34 cellular contexts compared by ENCODE assay signal in the genomic region with DNA sequence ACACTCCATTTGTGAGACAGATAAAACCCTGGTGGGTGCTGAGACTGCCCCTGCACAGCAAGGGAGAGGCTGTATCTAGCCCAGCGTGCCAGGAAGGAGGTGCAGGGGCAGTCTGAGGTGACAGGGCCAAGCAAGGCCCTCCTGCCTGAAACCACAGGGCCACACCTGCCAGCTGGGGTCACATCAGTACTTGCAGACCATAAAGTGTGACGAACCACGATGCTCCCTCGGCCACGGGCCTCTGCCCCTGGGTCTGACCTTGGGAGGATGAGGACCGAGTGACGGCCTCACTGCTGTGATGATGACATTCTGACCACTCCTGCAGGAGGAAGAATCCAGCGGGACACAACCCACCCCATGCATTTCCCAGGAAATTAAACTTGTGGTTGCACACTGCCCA.
"Had no signal": no experiment of that assay in that cellular context is flagged by ENCODE, and none has a peak within 500 bp of the region (broad histone marks: within the 10 kb centered on the region; RNA-seq: fewer than 3 reads in every experiment).

No MANE protein-coding gene starts in this region.

- H3K36me3 Mint-ChIP-seq: stimulated activated effector memory CD8-positive, alpha-beta T cell treated with anti-CD3 and anti-CD28 coated beads, Interleukin-12 subunit alpha, Interleukin-12 subunit beta, amount 100 ng/mL, for 72 hours had no signal

- H2AFZ ChIP-seq: hepatocyte had no signal

- DNase-seq: activated CD4-positive, alpha-beta memory T cell treated with anti-CD3 and anti-CD28 coated beads, Interleukin-2, amount 10 ng/mL, durations not matched to agents 7 days and 5 days; activated CD4-positive, alpha-beta T cell treated with anti-CD3 and anti-CD28 coated beads for 1 hour; activated CD4-positive, alpha-beta T cell treated with anti-CD3 and anti-CD28 coated beads, Interleukin-2, amount 10 ng/mL, durations not matched to agents 7 days and 5 days; activated CD8-positive, alpha-beta memory T cell treated with anti-CD3 and anti-CD28 coated beads, Interleukin-2, amount 50 U/mL, for 48 hours; activated gamma-delta T cell; activated naive CD4-positive, alpha-beta T cell treated with anti-CD3 and anti-CD28 coated beads, Interleukin-2, amount 10 ng/mL, durations not matched to agents 7 days and 5 days; activated naive CD8-positive, alpha-beta T cell treated with anti-CD3 and anti-CD28 coated beads, Interleukin-2, amount 10 ng/mL, durations not matched to agents 7 days and 5 days; activated T-cell treated with anti-CD3 and anti-CD28 coated beads, Interleukin-2, amount 50 U/mL, for 24 hours; central memory CD4-positive, alpha-beta T cell; effector CD4-positive, alpha-beta T cell; esophagus squamous epithelium; foreskin melanocyte; left cardiac atrium; midbrain; naive thymus-derived CD4-positive, alpha-beta T cell; nucleus accumbens; retina; sigmoid colon; small intestine; stimulated activated CD4-positive, alpha-beta T cell treated with anti-CD3 and anti-CD28 coated beads, Interleukin-4, amount 100 ng/mL, for 24 hours; substantia nigra; thyroid gland had no signal

- H3K4me3 Mint-ChIP-seq: activated CD4-positive, alpha-beta memory T cell treated with anti-CD3 and anti-CD28 coated beads, Interleukin-2, amount 10 ng/mL, durations not matched to agents 7 days and 5 days; activated CD4-positive, alpha-beta T cell treated with anti-CD3 and anti-CD28 coated beads, Interleukin-2, amount 10 ng/mL, durations not matched to agents 7 days and 5 days; activated naive CD4-positive, alpha-beta T cell treated with anti-CD3 and anti-CD28 coated beads, Interleukin-2, amount 10 ng/mL, durations not matched to agents 7 days and 5 days; activated naive CD8-positive, alpha-beta T cell treated with anti-CD3 and anti-CD28 coated beads, Interleukin-2, amount 10 ng/mL, durations not matched to agents 7 days and 5 days; activated T-cell treated with anti-CD3 and anti-CD28 coated beads, Interleukin-2, amount 50 U/mL, for 24 hours; brain; dendritic cell treated with granulocyte-macrophage colony-stimulating factor and Interleukin-4, amounts not matched to agents 40 ng/mL and 50 ng/mL, for 4 days; naive thymus-derived CD4-positive, alpha-beta T cell; stimulated activated effector memory CD8-positive, alpha-beta T cell treated with anti-CD3 and anti-CD28 coated beads, Interleukin-12 subunit alpha, Interleukin-12 subunit beta, amount 100 ng/mL, for 72 hours; stimulated activated naive CD8-positive, alpha-beta T cell treated with anti-CD3 and anti-CD28 coated beads, Interleukin-15, Interleukin-2, amounts not matched to agents 100 ng/mL and 50 ng/mL, for 24 hours; WTC11 had no signal

- H3K27me3 Mint-ChIP-seq: activated CD4-positive, alpha-beta memory T cell treated with anti-CD3 and anti-CD28 coated beads, Interleukin-2, amount 10 ng/mL, durations not matched to agents 7 days and 5 days; activated CD4-positive, alpha-beta T cell treated with anti-CD3 and anti-CD28 coated beads, Interleukin-2, amount 10 ng/mL, durations not matched to agents 7 days and 5 days; activated naive CD4-positive, alpha-beta T cell treated with anti-CD3 and anti-CD28 coated beads, Interleukin-2, amount 10 ng/mL, durations not matched to agents 7 days and 5 days; activated naive CD8-positive, alpha-beta T cell treated with anti-CD3 and anti-CD28 coated beads, Interleukin-2, amount 10 ng/mL, durations not matched to agents 7 days and 5 days; activated T-cell treated with anti-CD3 and anti-CD28 coated beads, Interleukin-2, amount 50 U/mL, for 24 hours; brain; dendritic cell treated with granulocyte-macrophage colony-stimulating factor and Interleukin-4, amounts not matched to agents 40 ng/mL and 50 ng/mL, for 4 days; naive thymus-derived CD4-positive, alpha-beta T cell; stimulated activated naive CD8-positive, alpha-beta T cell treated with anti-CD3 and anti-CD28 coated beads, Interleukin-15, Interleukin-2, amounts not matched to agents 100 ng/mL and 50 ng/mL, for 24 hours had no signal

- H3K4me1 ChIP-seq: esophagus squamous epithelium, prostate gland, upper lobe of left lung, vagina had no signal

- H3K27ac Mint-ChIP-seq: activated CD4-positive, alpha-beta memory T cell treated with anti-CD3 and anti-CD28 coated beads, Interleukin-2, amount 10 ng/mL, durations not matched to agents 7 days and 5 days; activated CD4-positive, alpha-beta T cell treated with anti-CD3 and anti-CD28 coated beads, Interleukin-2, amount 10 ng/mL, durations not matched to agents 7 days and 5 days; activated naive CD4-positive, alpha-beta T cell treated with anti-CD3 and anti-CD28 coated beads, Interleukin-2, amount 10 ng/mL, durations not matched to agents 7 days and 5 days; activated naive CD8-positive, alpha-beta T cell treated with anti-CD3 and anti-CD28 coated beads, Interleukin-2, amount 10 ng/mL, durations not matched to agents 7 days and 5 days; activated T-cell treated with anti-CD3 and anti-CD28 coated beads, Interleukin-2, amount 50 U/mL, for 24 hours; brain; dendritic cell treated with granulocyte-macrophage colony-stimulating factor and Interleukin-4, amounts not matched to agents 40 ng/mL and 50 ng/mL, for 4 days; naive thymus-derived CD4-positive, alpha-beta T cell; stimulated activated effector memory CD8-positive, alpha-beta T cell treated with anti-CD3 and anti-CD28 coated beads, Interleukin-12 subunit alpha, Interleukin-12 subunit beta, amount 100 ng/mL, for 72 hours; stimulated activated naive CD8-positive, alpha-beta T cell treated with anti-CD3 and anti-CD28 coated beads, Interleukin-15, Interleukin-2, amounts not matched to agents 100 ng/mL and 50 ng/mL, for 24 hours; WTC11 had no signal

- H3K9me3 ChIP-seq: pancreas, prostate gland, thyroid gland had no signal

- H3K27me3 ChIP-seq: ascending aorta, esophagus squamous epithelium, hepatocyte, pancreas, sigmoid colon, thyroid gland, upper lobe of left lung, vagina had no signal

- H3K4me3 ChIP-seq: ascending aorta, esophagus squamous epithelium, hepatocyte, pancreas, prostate gland, sigmoid colon, thyroid gland, upper lobe of left lung, vagina had no signal

- ATAC-seq: left cardiac atrium; naive thymus-derived CD4-positive, alpha-beta T cell; pancreas; stimulated activated effector memory CD8-positive, alpha-beta T cell treated with anti-CD3 and anti-CD28 coated beads, Interleukin-12 subunit alpha, Interleukin-12 subunit beta, amount 100 ng/mL, for 72 hours; WTC11 had no signal

- FAIRE-seq: pancreas, small intestine had no signal

- H3K4me1 Mint-ChIP-seq: activated CD4-positive, alpha-beta memory T cell treated with anti-CD3 and anti-CD28 coated beads, Interleukin-2, amount 10 ng/mL, durations not matched to agents 7 days and 5 days; activated CD4-positive, alpha-beta T cell treated with anti-CD3 and anti-CD28 coated beads, Interleukin-2, amount 10 ng/mL, durations not matched to agents 7 days and 5 days; activated naive CD4-positive, alpha-beta T cell treated with anti-CD3 and anti-CD28 coated beads, Interleukin-2, amount 10 ng/mL, durations not matched to agents 7 days and 5 days; activated naive CD8-positive, alpha-beta T cell treated with anti-CD3 and anti-CD28 coated beads, Interleukin-2, amount 10 ng/mL, durations not matched to agents 7 days and 5 days; brain; naive thymus-derived CD4-positive, alpha-beta T cell; stimulated activated effector memory CD8-positive, alpha-beta T cell treated with anti-CD3 and anti-CD28 coated beads, Interleukin-12 subunit alpha, Interleukin-12 subunit beta, amount 100 ng/mL, for 72 hours; WTC11 had no signal

- H3K27ac ChIP-seq: ascending aorta, epithelial cell of prostate, esophagus squamous epithelium, hepatocyte, pancreas, prostate gland, sigmoid colon, thyroid gland, upper lobe of left lung, vagina had no signal

- H3K4me2 ChIP-seq: hepatocyte had no signal
